ENCODE assay signal across 8 cellular contexts in the genomic region with DNA sequence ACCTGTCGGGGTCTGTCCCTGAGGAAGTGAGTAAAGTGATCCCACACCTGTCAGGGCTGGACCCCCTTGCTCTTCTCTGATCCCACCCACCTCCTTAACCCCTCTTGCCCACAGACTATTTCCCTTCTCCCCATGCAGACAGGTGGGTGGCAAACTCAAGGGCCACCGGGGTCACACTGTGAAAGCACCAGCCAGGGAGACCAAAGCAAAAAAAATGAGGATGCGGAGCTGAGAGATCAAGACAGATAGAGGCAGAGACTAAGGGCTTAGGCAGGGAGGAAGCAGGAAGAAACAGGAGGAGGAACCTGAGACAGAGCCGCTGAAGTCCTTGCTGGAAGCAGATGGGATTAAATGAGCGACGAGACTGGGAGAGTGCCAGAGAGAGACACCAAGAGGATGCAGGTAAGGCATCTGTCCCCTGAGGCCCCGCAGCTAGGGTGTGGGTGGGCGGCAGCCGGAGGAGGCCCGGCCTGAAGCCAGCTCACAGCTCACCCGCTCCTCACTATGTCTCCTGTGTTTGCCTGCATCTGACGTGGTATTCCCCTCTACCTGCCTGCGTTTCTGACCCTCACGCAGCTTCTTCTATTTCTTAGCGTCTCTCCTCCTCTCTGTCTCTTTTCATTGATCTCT. TPM values are rescaled to one million over a fixed set of nuclear protein-coding genes. Genes with fewer than 3 reads are reported as not detected.
DNase-seq lines count a peak whose midpoint lies in the region; ATAC-seq and TF ChIP-seq lines count a peak whose summit lies in the region.

No MANE protein-coding gene starts in this region.

- H2AFZ ChIP-seq in MM.1S (ENCODE audit: low read length), result 0 out of 2 replicates have a peak overlapping the region, but pooled peaks have one; percentile 72

- CTCF ChIA-PET in CD4-positive, alpha-beta memory T cell (lab: Charles Lee; ENCODE audit: partially characterized antibody), result interaction anchor here (2.2 to 2.8 kb wide), 3 partner anchors 49 to 242 kb away, joined by 8 to 35 read pairs (median 9); no protein-coding TSS in a partner anchor

- no peak overlapping the region for H3K9ac ChIP-seq in MM.1S (ENCODE audit: low read length)
- peak overlapping the region; percentile 34 to 66 for H3K9ac ChIP-seq in colonic mucosa (ENCODE audit: low read depth in 2 of 2, low read length in 2 of 2)

- peaks cover 10% of the 10 kb centered on the region for H3K4me1 ChIP-seq in CD4-positive, alpha-beta memory T cell (ENCODE audit: insufficient read depth, low read length)
- H3K4me1 ChIP-seq in MM.1S (ENCODE audit: low read length) (no peaks in the 10 kb centered on the region), colonic mucosa (no peaks in the 10 kb centered on the region)

- peak overlapping the region; percentile 78 to 93 (median 85) for H3K27ac Mint-ChIP-seq in CD4-positive, alpha-beta memory T cell
- no peak overlapping the region for H3K27ac Mint-ChIP-seq in neural crest cell (ENCODE audit: unreplicated experiment)

- no peaks in the 10 kb centered on the region for H3K27me3 ChIP-seq in CD4-positive, alpha-beta memory T cell (ENCODE audit: insufficient read depth, low read length)
- H3K27me3 ChIP-seq in MM.1S (replicated peaks; ENCODE audit: insufficient read depth, low read length) (no peaks in the 10 kb centered on the region), colonic mucosa (no peaks in the 10 kb centered on the region)

- no peaks in the 10 kb centered on the region for H3K9me3 Mint-ChIP-seq in CD4-positive, alpha-beta memory T cell
- no peaks in the 10 kb centered on the region for H3K9me3 Mint-ChIP-seq in neural crest cell

- peaks cover 7% of the 10 kb centered on the region; the same call in 1 of the 2 replicates for H3K79me2 ChIP-seq in MM.1S (ENCODE audit: low read length)

- H3K9me2 ChIP-seq in MM.1S (replicated peaks; ENCODE audit: insufficient read depth, low read length), result no peaks in the 10 kb centered on the region

- H3K4me3 ChIP-seq in CD4-positive, alpha-beta memory T cell (ENCODE audit: low read length in 2 of 2), result peak overlapping the region in 1 of 2 donors; percentile 49
- peak overlapping the region; percentile 62; the same call in 1 of the 2 replicates for H3K4me3 ChIP-seq in MM.1S (ENCODE audit: low read length)
- H3K4me3 ChIP-seq in colonic mucosa, result peak overlapping the region; percentile 58

- no peak for DNase-seq in CD4-positive, alpha-beta memory T cell
- DNase-seq in MM.1S (no peak), colonic mucosa (no peak), neural crest cell (ENCODE audit: low read depth, low spot score) (no peak)

- H3K27ac ChIP-seq in CD4-positive, alpha-beta memory T cell (ENCODE audit: low read depth, low read length), result peak overlapping the region; percentile 52
- H3K27ac ChIP-seq in MM.1S (ENCODE audit: low read length) (no peak overlapping the region), colonic mucosa (no peak overlapping the region)

- H3F3A ChIP-seq in MM.1S (ENCODE audit: insufficient read depth, low read length), result no peaks in the 10 kb centered on the region

- no peak for TF ChIP-seq CTCF in MM.1S (IDR thresholded peaks at IDR 0.05; ENCODE audit: low read length)
- no peak for TF ChIP-seq CTCF in colonic mucosa (IDR thresholded peaks at IDR 0.05)
- TF ChIP-seq CTCF in neural crest cell (conservative IDR thresholded peaks at IDR 0.05), result no peak

- H3K27me3 Mint-ChIP-seq in CD4-positive, alpha-beta memory T cell, result peaks cover 0 to 1% of the 10 kb centered on the region in 2 donors
- peaks cover 2% of the 10 kb centered on the region for H3K27me3 Mint-ChIP-seq in neural crest cell (ENCODE audit: low read depth)

- H3K4me1 Mint-ChIP-seq in CD4-positive, alpha-beta memory T cell, result peaks cover 9 to 22% (median 16%) of the 10 kb centered on the region in 4 donors
- peaks cover 16% of the 10 kb centered on the region for H3K4me1 Mint-ChIP-seq in neural crest cell

- peak overlapping the region; percentile 86 to 97 (median 92) for H3K4me3 Mint-ChIP-seq in CD4-positive, alpha-beta memory T cell
- H3K4me3 Mint-ChIP-seq in neural crest cell, result peak overlapping the region; percentile 79

- no peaks in the 10 kb centered on the region for H3K9me3 ChIP-seq in CD4-positive, alpha-beta memory T cell (ENCODE audit: control insufficient read depth in 1 of 2, low read length in 2 of 2)
- H3K9me3 ChIP-seq in MM.1S (replicated peaks; ENCODE audit: insufficient read depth, low read length) (no peaks in the 10 kb centered on the region), colonic mucosa (no peaks in the 10 kb centered on the region)

- POLR2A ChIA-PET in CD4-positive, alpha-beta memory T cell (lab: Charles Lee; ENCODE audit: partially characterized antibody), result interaction anchor here (1.2 to 2.5 kb wide), 4 partner anchors 22 to 242 kb away, joined by 3 to 28 read pairs (median 12); partner anchors contain the start of genes HDAC6 and SLC35A2

- H4K20me1 ChIP-seq in MM.1S (ENCODE audit: insufficient read depth, low read length), result no peaks in the 10 kb centered on the region

- no peak for ATAC-seq in HG03442 (IDR thresholded peaks at IDR 0.05; ENCODE audit: unreplicated experiment)
- ATAC-seq in HG02759 (IDR thresholded peaks at IDR 0.05; ENCODE audit: unreplicated experiment), result no peak
- ATAC-seq in HG03457 (IDR thresholded peaks at IDR 0.05; ENCODE audit: unreplicated experiment), result no peak
- no peak for ATAC-seq in HG03439 (IDR thresholded peaks at IDR 0.05; ENCODE audit: unreplicated experiment)

- peaks cover 4% of the 10 kb centered on the region in 2 donors for H3K36me3 Mint-ChIP-seq in CD4-positive, alpha-beta memory T cell
- peaks cover 5% of the 10 kb centered on the region for H3K36me3 Mint-ChIP-seq in neural crest cell (ENCODE audit: low read depth)

- peak overlapping the region; percentile 90; the same call in 1 of the 2 replicates for H3K4me2 ChIP-seq in MM.1S (ENCODE audit: low read depth, low read length)

- intact Hi-C loops in CD4-positive, alpha-beta memory T cell (cut with micrococcal nuclease), result loop anchor here (2.0 kb wide), 2 partner anchors 46 to 242 kb away; no protein-coding TSS in a partner anchor
- intact Hi-C loops in colonic mucosa (cut with DNase I), result no loop called here

- peaks cover 3% of the 10 kb centered on the region for H3K36me3 ChIP-seq in CD4-positive, alpha-beta memory T cell (ENCODE audit: insufficient read depth, low read length)
- H3K36me3 ChIP-seq in MM.1S (replicated peaks; ENCODE audit: insufficient read depth, low read length) (no peaks in the 10 kb centered on the region), colonic mucosa (no peaks in the 10 kb centered on the region)

RNA-seq across cellular contexts. Expression of gene TIMM17B, which starts 7.2 kb away (rescaled TPM):
- 10 to 100 TPM; 42.6 to 46.2 TPM for total RNA-seq in CD4-positive, alpha-beta memory T cell
- polyA plus RNA-seq in CD4-positive, alpha-beta memory T cell, result 10 to 100 TPM; 65.3 to 69.7 TPM
- total RNA-seq in colonic mucosa, result 10 to 100 TPM; 48.8 to 91.0 TPM
- 86.0 and 95.7 TPM in 2 replicates for total RNA-seq in neural crest cell

RNA-seq across cellular contexts. Expression of gene PQBP1, which starts 7.3 kb away (rescaled TPM):
- total RNA-seq in CD4-positive, alpha-beta memory T cell, result 10 to 100 TPM; 59.6 to 64.4 TPM
- polyA plus RNA-seq in CD4-positive, alpha-beta memory T cell, result 10 to 100 TPM; 80.0 to 94.1 TPM
- total RNA-seq in colonic mucosa, result 10 to 100 TPM; 68.1 to 76.3 TPM
- total RNA-seq in neural crest cell, result 98.4 and 101 TPM in 2 replicates

RNA-seq across cellular contexts. Expression of gene SLC35A2, which starts 21.0 kb away (rescaled TPM):
- total RNA-seq in CD4-positive, alpha-beta memory T cell, result 10 to 100 TPM; 13.8 to 15.8 TPM
- polyA plus RNA-seq in CD4-positive, alpha-beta memory T cell, result 10 to 100 TPM; 11.8 to 14.4 TPM
- 10 to 100 TPM; 57.8 to 83.1 TPM for total RNA-seq in colonic mucosa
- 20.0 and 22.6 TPM in 2 replicates for total RNA-seq in neural crest cell

RNA-seq across cellular contexts. Expression of gene PIM2, which starts 28.4 kb away (rescaled TPM):
- total RNA-seq in CD4-positive, alpha-beta memory T cell, result 100 to 1,000 TPM; 117 to 118 TPM
- polyA plus RNA-seq in CD4-positive, alpha-beta memory T cell, result 100 to 1,000 TPM; 396 to 489 TPM
- total RNA-seq in colonic mucosa, result 10 to 100 TPM; 14.3 to 18.8 TPM
- total RNA-seq in neural crest cell, result 12.5 and 13.4 TPM in 2 replicates

RNA-seq across cellular contexts. Expression of gene PCSK1N, which starts 55.0 kb away (rescaled TPM):
- 1 to 10 TPM; 6.4 to 8.5 TPM for total RNA-seq in CD4-positive, alpha-beta memory T cell
- polyA plus RNA-seq in CD4-positive, alpha-beta memory T cell, result 10 to 100 TPM in 1 of 2 donors, 1 to 10 TPM in 1; 4.6 to 15.3 TPM
- total RNA-seq in colonic mucosa (10 to 100 TPM in 1 of 2 donors, 1 to 10 TPM in 1; 6.0 to 10.1 TPM), neural crest cell (9.3 and 12.7 TPM in 2 replicates)
